ENCODE assay signal across 11 cellular contexts in the genomic region with DNA sequence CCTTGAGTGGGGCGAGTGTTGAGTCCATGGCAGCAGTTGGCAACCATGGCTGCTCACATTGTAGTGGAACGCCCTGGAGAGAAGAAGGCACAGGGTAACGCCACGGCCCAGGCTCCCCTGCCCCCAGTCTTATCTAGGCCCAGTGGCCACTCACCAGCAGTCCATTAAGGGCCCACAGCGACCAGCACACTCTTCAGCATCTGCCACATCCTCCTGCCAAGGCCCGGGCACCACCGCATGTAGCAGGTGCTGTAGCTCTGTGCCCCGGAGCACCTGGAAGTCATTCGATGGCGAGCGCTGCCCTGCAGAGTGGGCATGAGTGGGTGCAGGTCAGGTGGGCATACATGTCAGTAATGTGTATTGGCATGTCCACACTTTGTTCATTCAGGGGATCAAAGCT. TPM values are rescaled to one million over a fixed set of nuclear protein-coding genes. Genes with fewer than 3 reads are reported as not detected.
DNase-seq lines count a peak whose midpoint lies in the region; ATAC-seq and TF ChIP-seq lines count a peak whose summit lies in the region.
"Not testable (repeated sequence)": the region's sequence is repeated elsewhere in the genome, so short reads cannot be mapped to it uniquely, and the experiment has no call there.
"Had no signal": no experiment of that assay in that cellular context is flagged by ENCODE, and none has a peak within 500 bp of the region (broad histone marks: within the 10 kb centered on the region; RNA-seq: fewer than 3 reads in every experiment).

No MANE protein-coding gene starts in this region.

- peaks cover 15% of the 10 kb centered on the region for H3K27me3 Mint-ChIP-seq in activated CD4-positive, alpha-beta memory T cell treated with anti-CD3 and anti-CD28 coated beads, Interleukin-2, amount 10 ng/mL, durations not matched to agents 7 days and 5 days
- peaks cover 11% of the 10 kb centered on the region for H3K27me3 Mint-ChIP-seq in chondrocyte (ENCODE audit: low read depth)
- peaks cover 0 to 12% of the 10 kb centered on the region in 2 donors for H3K27me3 Mint-ChIP-seq in natural killer cell treated with Interleukin-12 subunit alpha and Interleukin-12 subunit beta and Interleukin-15 and Interleukin-18, amount 100 ng/mL, for 72 hours

- DNase-seq in PC-3: peak; percentile 0
- DNase-seq in activated CD4-positive, alpha-beta memory T cell treated with anti-CD3 and anti-CD28 coated beads, Interleukin-2, amount 10 ng/mL, durations not matched to agents 7 days and 5 days: peak; percentile 14
- peak; percentile 95 for DNase-seq in chondrocyte (ENCODE audit: low spot score)
- DNase-seq in right cardiac atrium: peak in 2 of 3 donors; percentile 17 to 40
- DNase-seq in lower leg skin (ENCODE audit: low spot score in 2 of 2): peak; percentile 6 to 86
- DNase-seq in natural killer cell treated with Interleukin-12 subunit alpha and Interleukin-12 subunit beta and Interleukin-15 and Interleukin-18, amount 100 ng/mL, for 72 hours (ENCODE audit: low spot score): peak; percentile 53
- DNase-seq in posterior vena cava (ENCODE audit: low spot score): peak; percentile 74
- peak; percentile 19 to 36 for DNase-seq in upper lobe of left lung

- H4K20me1 ChIP-seq in PC-3 (ENCODE audit: low read length): not testable (repeated sequence)

- H3K9me3 Mint-ChIP-seq in activated CD4-positive, alpha-beta memory T cell treated with anti-CD3 and anti-CD28 coated beads, Interleukin-2, amount 10 ng/mL, durations not matched to agents 7 days and 5 days; chondrocyte (ENCODE audit: low read depth); natural killer cell treated with Interleukin-12 subunit alpha and Interleukin-12 subunit beta and Interleukin-15 and Interleukin-18, amount 100 ng/mL, for 72 hours: not testable (repeated sequence)

- not testable (repeated sequence) for H3F3A ChIP-seq in PC-3 (ENCODE audit: low read length, unreplicated experiment)

- POLR2A ChIA-PET in PC-3 (lab: Charles Lee; ENCODE audit: unreplicated experiment); activated CD4-positive, alpha-beta memory T cell treated with anti-CD3 and anti-CD28 coated beads, Interleukin-2, amount 10 ng/mL, durations not matched to agents 7 days and 5 days (lab: Charles Lee): not testable (repeated sequence)

- not testable (repeated sequence) for H3K36me3 Mint-ChIP-seq in activated CD4-positive, alpha-beta memory T cell treated with anti-CD3 and anti-CD28 coated beads, Interleukin-2, amount 10 ng/mL, durations not matched to agents 7 days and 5 days (ENCODE audit: low read depth); chondrocyte (ENCODE audit: low read depth); natural killer cell treated with Interleukin-12 subunit alpha and Interleukin-12 subunit beta and Interleukin-15 and Interleukin-18, amount 100 ng/mL, for 72 hours

- H3K9me3 ChIP-seq in PC-3 (ENCODE audit: low read length); right cardiac atrium (ENCODE audit: control insufficient read depth, low read length); upper lobe of left lung: not testable (repeated sequence)

- H3K9me2 ChIP-seq in PC-3 (replicated peaks; ENCODE audit: low read length): not testable (repeated sequence)

- intact Hi-C loops in PC-3 (cut with micrococcal nuclease); right cardiac atrium (cut with DNase I); lower leg skin (cut with DNase I; ENCODE audit: low total_unique reads); posterior vena cava (cut with DNase I): not testable (repeated sequence)

- not testable (repeated sequence) for H3K4me2 ChIP-seq in PC-3 (ENCODE audit: low read length)

- not testable (repeated sequence) for TF ChIP-seq EP300 in upper lobe of left lung (IDR thresholded peaks at IDR 0.05)

- H3K4me3 Mint-ChIP-seq in activated CD4-positive, alpha-beta memory T cell treated with anti-CD3 and anti-CD28 coated beads, Interleukin-2, amount 10 ng/mL, durations not matched to agents 7 days and 5 days; chondrocyte (ENCODE audit: unreplicated experiment); natural killer cell treated with Interleukin-12 subunit alpha and Interleukin-12 subunit beta and Interleukin-15 and Interleukin-18, amount 100 ng/mL, for 72 hours: not testable (repeated sequence)

- not testable (repeated sequence) for TF ChIP-seq CTCF in PC-3 (conservative IDR thresholded peaks at IDR 0.05; ENCODE audit: low read depth, low read length); chondrocyte (IDR thresholded peaks at IDR 0.05); lower leg skin (IDR thresholded peaks at IDR 0.05); upper lobe of left lung (IDR thresholded peaks at IDR 0.05)

- not testable (repeated sequence) for H3K4me3 ChIP-seq in PC-3 (ENCODE audit: low read length); right cardiac atrium (ENCODE audit: low read length); lower leg skin (ENCODE audit: low read depth, poor library complexity, severe bottlenecking); upper lobe of left lung

- CTCF ChIA-PET in PC-3 (lab: Charles Lee); activated CD4-positive, alpha-beta memory T cell treated with anti-CD3 and anti-CD28 coated beads, Interleukin-2, amount 10 ng/mL, durations not matched to agents 7 days and 5 days (lab: Charles Lee): not testable (repeated sequence)

- not testable (repeated sequence) for TF ChIP-seq POLR2A in lower leg skin (IDR thresholded peaks at IDR 0.05); upper lobe of left lung (IDR thresholded peaks at IDR 0.05)

- H3K4me1 ChIP-seq in PC-3 (ENCODE audit: insufficient read depth, low read length); right cardiac atrium (ENCODE audit: control insufficient read depth, insufficient read depth, low read length); upper lobe of left lung: not testable (repeated sequence)

- H3K27me3 ChIP-seq in PC-3 (ENCODE audit: low read length); right cardiac atrium (ENCODE audit: control insufficient read depth, insufficient read depth); upper lobe of left lung: not testable (repeated sequence)

- H3K27ac ChIP-seq in PC-3 (ENCODE audit: low read length); right cardiac atrium (ENCODE audit: low read length); upper lobe of left lung: not testable (repeated sequence)

- H3K27ac Mint-ChIP-seq in activated CD4-positive, alpha-beta memory T cell treated with anti-CD3 and anti-CD28 coated beads, Interleukin-2, amount 10 ng/mL, durations not matched to agents 7 days and 5 days; chondrocyte (ENCODE audit: unreplicated experiment); natural killer cell treated with Interleukin-12 subunit alpha and Interleukin-12 subunit beta and Interleukin-15 and Interleukin-18, amount 100 ng/mL, for 72 hours: not testable (repeated sequence)

- not testable (repeated sequence) for H3K9ac ChIP-seq in PC-3 (ENCODE audit: low read length)

- not testable (repeated sequence) for H2AFZ ChIP-seq in PC-3 (ENCODE audit: low read length)

- 96% methylated on average over 11 of the region's 11 CpGs for WGBS in right cardiac atrium
- 91 to 96% methylated on average over 5 to 11 of the region's 11 CpGs for WGBS in lower leg skin, 2 donors
- WGBS in upper lobe of left lung, 2 donors: 95 to 100% methylated on average over 3 to 4 of the region's 11 CpGs

- not testable (repeated sequence) for BruUV-seq in PC-3 (replicated peaks; lab: Mats Ljungman, UMichigan)

- not testable (repeated sequence) for ATAC-seq in PC-3; right cardiac atrium; natural killer cell treated with Interleukin-12 subunit alpha and Interleukin-12 subunit beta and Interleukin-15 and Interleukin-18, amount 100 ng/mL, for 72 hours; upper lobe of left lung (ENCODE audit: low FRiP score in 2 of 2)

- H3K36me3 ChIP-seq in PC-3 (ENCODE audit: low read depth, low read length); upper lobe of left lung: not testable (repeated sequence)

- H3K79me2 ChIP-seq in PC-3 (ENCODE audit: low read length): not testable (repeated sequence)

- H3K4me1 Mint-ChIP-seq in activated CD4-positive, alpha-beta memory T cell treated with anti-CD3 and anti-CD28 coated beads, Interleukin-2, amount 10 ng/mL, durations not matched to agents 7 days and 5 days; natural killer cell treated with Interleukin-12 subunit alpha and Interleukin-12 subunit beta and Interleukin-15 and Interleukin-18, amount 100 ng/mL, for 72 hours (ENCODE audit: low read depth in 2 of 2): not testable (repeated sequence)
- peaks cover 13% of the 10 kb centered on the region for H3K4me1 Mint-ChIP-seq in chondrocyte (ENCODE audit: low read depth)

RNA-seq across cellular contexts. Expression of a gene that starts 20.5 kb away (rescaled TPM):
- total RNA-seq in PC-3 (2014; rRNA removed): under 0.01 TPM in 2 replicates
- 1,000 to 10,000 TPM; 1,570 to 1,691 TPM for total RNA-seq in activated CD4-positive, alpha-beta memory T cell treated with anti-CD3 and anti-CD28 coated beads, Interleukin-2, amount 10 ng/mL, durations not matched to agents 7 days and 5 days
- 1,438 to 1,620 TPM (median 1,579 TPM) in 3 replicates for total RNA-seq in chondrocyte
- total RNA-seq in right cardiac atrium: 1,000 to 10,000 TPM; 3,675 to 8,578 (median 7,073) TPM
- not detected for polyA plus RNA-seq in right cardiac atrium
- under 1 TPM in 3 of 4 donors, not detected in 1; under 0.01 TPM for total RNA-seq in lower leg skin
- total RNA-seq in natural killer cell treated with Interleukin-12 subunit alpha and Interleukin-12 subunit beta and Interleukin-15 and Interleukin-18, amount 100 ng/mL, for 72 hours: 1,000 to 10,000 TPM; 1,591 to 3,879 TPM
- over 10,000 TPM; 12,584 to 18,986 TPM for total RNA-seq in posterior vena cava
- total RNA-seq in upper lobe of left lung: over 10,000 TPM in 1 of 6 donors, 1,000 to 10,000 TPM in 2, under 1 TPM in 3; under 0.01 to 14,413 (median 1,360) TPM
- total RNA-seq: GM23248 had no signal
- polyA plus RNA-seq: BJ, CD14-positive monocyte, GM23248 had no signal

Comparison
In these comparisons a context has a peak if more than half of its experiments do, and no peak if none do; other contexts are left out.
1. DNase-seq: peak in every context shown above with its lines; median percentile 95 in chondrocyte; 74 in posterior vena cava; 53 in natural killer cell treated with Interleukin-12 subunit alpha and Interleukin-12 subunit beta and Interleukin-15 and Interleukin-18, amount 100 ng/mL, for 72 hours; 46 in lower leg skin; 28 in right cardiac atrium; 28 in upper lobe of left lung; 14 in activated CD4-positive, alpha-beta memory T cell treated with anti-CD3 and anti-CD28 coated beads, Interleukin-2, amount 10 ng/mL, durations not matched to agents 7 days and 5 days; 0 in PC-3.